In the genomic region with DNA sequence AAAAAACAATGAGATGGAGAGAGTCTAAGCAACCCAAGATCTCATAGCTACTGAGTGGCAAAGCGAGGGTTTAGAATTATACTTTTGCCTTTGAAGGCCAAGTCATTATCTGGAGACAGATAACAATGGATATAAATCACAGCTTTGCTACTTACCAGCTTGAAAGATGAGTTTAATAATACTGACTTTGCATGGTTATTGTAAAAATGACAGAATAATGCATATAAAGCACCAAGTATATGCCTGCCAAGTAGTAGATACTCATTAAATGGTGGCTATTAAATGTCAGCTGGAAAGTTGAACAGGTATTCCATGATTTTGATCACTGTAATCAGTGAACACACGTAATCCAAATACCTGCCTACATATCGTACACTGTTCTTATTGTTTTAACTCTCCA, we compare ENCODE assay signal across 14 cellular contexts.
DNase-seq lines count a peak whose midpoint lies in the region; ATAC-seq and TF ChIP-seq lines count a peak whose summit lies in the region.
"Had no signal": no experiment of that assay in that cellular context is flagged by ENCODE, and none has a peak within 500 bp of the region (broad histone marks: within the 10 kb centered on the region; RNA-seq: fewer than 3 reads in every experiment).

No MANE protein-coding gene starts in this region.

- no peak for TF ChIP-seq POLR2A in testis (IDR thresholded peaks at IDR 0.05)

- H3K4me2 ChIP-seq in SK-N-SH = no peak overlapping the region
- H3K4me2 ChIP-seq: BLaER1, GM23338 had no signal

- H3K9me3 ChIP-seq in SK-N-SH = no peaks in the 10 kb centered on the region
- no peaks in the 10 kb centered on the region for H3K9me3 ChIP-seq in testis
- H3K9me3 ChIP-seq: BLaER1 had no signal

- no peak overlapping the region for H2AFZ ChIP-seq in SK-N-SH (ENCODE audit: low read depth)
- H2AFZ ChIP-seq: GM23338 had no signal

- H3K9ac ChIP-seq in SK-N-SH = no peak overlapping the region
- H3K9ac ChIP-seq: BLaER1 had no signal

- POLR2A ChIA-PET in SK-N-SH (lab: Yijun Ruan, JAX) = interaction anchor here (0.6 kb wide), 1 partner anchor 24 kb away, joined by 3 read pairs; no protein-coding TSS in a partner anchor

- no peak for TF ChIP-seq EP300 in SK-N-SH (IDR thresholded peaks at IDR 0.05; ENCODE audit: borderline replicate concordance in 1 of 2, low read depth in 1 of 2, low read length in 1 of 2)

- no peaks in the 10 kb centered on the region for H3K27me3 ChIP-seq in SK-N-SH (ENCODE audit: insufficient read depth)
- H3K27me3 ChIP-seq in dorsolateral prefrontal cortex = no peaks in the 10 kb centered on the region
- H3K27me3 ChIP-seq in testis = no peaks in the 10 kb centered on the region
- H3K27me3 ChIP-seq: BLaER1 had no signal

- H3K79me2 ChIP-seq in SK-N-SH (ENCODE audit: insufficient read depth) = no peaks in the 10 kb centered on the region

- peaks cover 9% of the 10 kb centered on the region for H3F3A ChIP-seq in SK-N-SH (replicated peaks; ENCODE audit: insufficient read depth)

- ATAC-seq in SK-N-SH treated with all-trans-retinoic acid at 6 μM for 48 hours (no peak), HG03175 (IDR thresholded peaks at IDR 0.05; ENCODE audit: unreplicated experiment) (no peak), HG03196 (IDR thresholded peaks at IDR 0.05; ENCODE audit: unreplicated experiment) (no peak)
- ATAC-seq: GM12878, GM23338 had no signal

- 96% methylated on average over 3 of the region's 3 CpGs for WGBS in SK-N-SH (ENCODE audit: low lambda C conversion rate)
- 58 to 85% methylated on average over 3 of the region's 3 CpGs for WGBS in testis, 2 donors

- DNase-seq in SK-N-SH (no peak), dorsolateral prefrontal cortex (no peak), testis (no peak), GM13977 (ENCODE audit: low spot score) (no peak)
- DNase-seq: AML-193, DMS 273 treated with DMSO at 0.1 percent for 48 hours, H7 had no signal

- CTCF ChIA-PET in SK-N-SH (lab: Yijun Ruan, JAX) = interaction anchor here (1.0 to 2.2 kb wide), 3 partner anchors 12 to 154 kb away, joined by 3 to 4 read pairs (median 3); no protein-coding TSS in a partner anchor

- H3K36me3 ChIP-seq in SK-N-SH (replicated peaks in 1 of 2; ENCODE audit: control insufficient read depth in 1 of 2, insufficient read depth in 2 of 2, low read length in 1 of 2) (no peaks in the 10 kb centered on the region), testis (ENCODE audit: low read depth, missing control alignments) (no peaks in the 10 kb centered on the region)
- H3K36me3 ChIP-seq: BLaER1 had no signal

- TF ChIP-seq RAD21 in SK-N-SH (IDR thresholded peaks at IDR 0.05; ENCODE audit: low read length) = no peak

- H3K4me3 ChIP-seq in SK-N-SH (ENCODE audit: low read depth in 2 of 2, low read length in 1 of 2) (no peak overlapping the region), dorsolateral prefrontal cortex (no peak overlapping the region), testis (no peak overlapping the region)
- H3K4me3 ChIP-seq: BLaER1, GM12878, GM23338 had no signal

- intact Hi-C loops in dorsolateral prefrontal cortex (cut with DNase I) (no loop called here), testis (cut with DNase I; ENCODE audit: low total_unique reads) (no loop called here)

- in situ Hi-C loops in GM13977 (cut with MboI; ENCODE audit: low pct_unique_long_range_greater_than_20kb, low sequenced_read_pairs, unreplicated experiment) = no loop called here

- H3K4me1 ChIP-seq in SK-N-SH (ENCODE audit: control insufficient read depth in 1 of 2, insufficient read depth in 2 of 2, low read depth in 1 of 2, low read length in 1 of 2) = peaks cover 0 to 3% of the 10 kb centered on the region in 2 experiments; a peak in 2 of 4 replicates
- peaks cover 12% of the 10 kb centered on the region for H3K4me1 ChIP-seq in testis
- H3K4me1 ChIP-seq: BLaER1 had no signal

- H3K27ac ChIP-seq in SK-N-SH (ENCODE audit: low read depth in 2 of 2, low read length in 1 of 2) = no peak overlapping the region; a peak in 1 of 4 replicates
- peak overlapping the region in 36 of 59 donors; percentile 4 to 79 (median 48) for H3K27ac ChIP-seq in dorsolateral prefrontal cortex
- H3K27ac ChIP-seq in testis = peak overlapping the region; percentile 21 to 42
- H3K27ac ChIP-seq: BLaER1, HL-60 had no signal

- no peaks in the 10 kb centered on the region for H4K20me1 ChIP-seq in SK-N-SH (ENCODE audit: insufficient read depth)
- H4K20me1 ChIP-seq: BLaER1 had no signal

- H3K9me2 ChIP-seq in SK-N-SH = no peaks in the 10 kb centered on the region

- TF ChIP-seq CTCF in SK-N-SH (IDR thresholded peaks at IDR 0.05) (no peak), dorsolateral prefrontal cortex (IDR thresholded peaks at IDR 0.05 in 54 of 56, conservative IDR thresholded peaks at IDR 0.05 in 2 of 56; ENCODE audit: low read depth in 1 of 56, partially characterized antibody in 56 of 56) (no peak), testis (IDR thresholded peaks at IDR 0.05) (no peak), GM13977 (IDR thresholded peaks at IDR 0.05; ENCODE audit: extremely low read depth, insufficient read depth, missing control alignments) (no peak)

TF ChIP-seq in SK-N-SH treated with all-trans-retinoic acid at 6 μM for 48 hours, 23 proteins besides CTCF, POLR2A, EP300 and RAD21:
- TF ChIP-seq ISL1 (CRISPR knock-in tag; IDR thresholded peaks at IDR 0.05) = peak; percentile 60
- no peak for TF ChIP-seq PPARA (CRISPR knock-in tag; IDR thresholded peaks at IDR 0.05; ENCODE audit: borderline replicate concordance)

TF ChIP-seq in SK-N-SH, 30 proteins besides CTCF, POLR2A, EP300 and RAD21 (continues in another document):
- no peak for TF ChIP-seq TCF12 (IDR thresholded peaks at IDR 0.05)
- TF ChIP-seq, protein P1, sequence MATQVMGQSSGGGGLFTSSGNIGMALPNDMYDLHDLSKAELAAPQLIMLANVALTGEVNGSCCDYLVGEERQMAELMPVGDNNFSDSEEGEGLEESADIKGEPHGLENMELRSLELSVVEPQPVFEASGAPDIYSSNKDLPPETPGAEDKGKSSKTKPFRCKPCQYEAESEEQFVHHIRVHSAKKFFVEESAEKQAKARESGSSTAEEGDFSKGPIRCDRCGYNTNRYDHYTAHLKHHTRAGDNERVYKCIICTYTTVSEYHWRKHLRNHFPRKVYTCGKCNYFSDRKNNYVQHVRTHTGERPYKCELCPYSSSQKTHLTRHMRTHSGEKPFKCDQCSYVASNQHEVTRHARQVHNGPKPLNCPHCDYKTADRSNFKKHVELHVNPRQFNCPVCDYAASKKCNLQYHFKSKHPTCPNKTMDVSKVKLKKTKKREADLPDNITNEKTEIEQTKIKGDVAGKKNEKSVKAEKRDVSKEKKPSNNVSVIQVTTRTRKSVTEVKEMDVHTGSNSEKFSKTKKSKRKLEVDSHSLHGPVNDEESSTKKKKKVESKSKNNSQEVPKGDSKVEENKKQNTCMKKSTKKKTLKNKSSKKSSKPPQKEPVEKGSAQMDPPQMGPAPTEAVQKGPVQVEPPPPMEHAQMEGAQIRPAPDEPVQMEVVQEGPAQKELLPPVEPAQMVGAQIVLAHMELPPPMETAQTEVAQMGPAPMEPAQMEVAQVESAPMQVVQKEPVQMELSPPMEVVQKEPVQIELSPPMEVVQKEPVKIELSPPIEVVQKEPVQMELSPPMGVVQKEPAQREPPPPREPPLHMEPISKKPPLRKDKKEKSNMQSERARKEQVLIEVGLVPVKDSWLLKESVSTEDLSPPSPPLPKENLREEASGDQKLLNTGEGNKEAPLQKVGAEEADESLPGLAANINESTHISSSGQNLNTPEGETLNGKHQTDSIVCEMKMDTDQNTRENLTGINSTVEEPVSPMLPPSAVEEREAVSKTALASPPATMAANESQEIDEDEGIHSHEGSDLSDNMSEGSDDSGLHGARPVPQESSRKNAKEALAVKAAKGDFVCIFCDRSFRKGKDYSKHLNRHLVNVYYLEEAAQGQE (IDR thresholded peaks at IDR 0.05; ENCODE audit: low read depth, low read length) = no peak
- no peak for TF ChIP-seq SMC3 (IDR thresholded peaks at IDR 0.05; ENCODE audit: low read depth, low read length)
- TF ChIP-seq, protein P2, sequence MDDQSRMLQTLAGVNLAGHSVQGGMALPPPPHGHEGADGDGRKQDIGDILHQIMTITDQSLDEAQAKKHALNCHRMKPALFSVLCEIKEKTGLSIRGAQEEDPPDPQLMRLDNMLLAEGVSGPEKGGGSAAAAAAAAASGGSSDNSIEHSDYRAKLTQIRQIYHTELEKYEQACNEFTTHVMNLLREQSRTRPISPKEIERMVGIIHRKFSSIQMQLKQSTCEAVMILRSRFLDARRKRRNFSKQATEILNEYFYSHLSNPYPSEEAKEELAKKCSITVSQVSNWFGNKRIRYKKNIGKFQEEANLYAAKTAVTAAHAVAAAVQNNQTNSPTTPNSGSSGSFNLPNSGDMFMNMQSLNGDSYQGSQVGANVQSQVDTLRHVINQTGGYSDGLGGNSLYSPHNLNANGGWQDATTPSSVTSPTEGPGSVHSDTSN (IDR thresholded peaks at IDR 0.05) = no peak
- no peak for TF ChIP-seq GABPA (IDR thresholded peaks at IDR 0.05; ENCODE audit: low read depth)
- TF ChIP-seq POLR2AphosphoS5 (IDR thresholded peaks at IDR 0.05; ENCODE audit: low read depth, low read length) = no peak
- TF ChIP-seq TEAD4 (IDR thresholded peaks at IDR 0.05; ENCODE audit: borderline replicate concordance, insufficient read depth) = no peak
- TF ChIP-seq, protein P3, sequence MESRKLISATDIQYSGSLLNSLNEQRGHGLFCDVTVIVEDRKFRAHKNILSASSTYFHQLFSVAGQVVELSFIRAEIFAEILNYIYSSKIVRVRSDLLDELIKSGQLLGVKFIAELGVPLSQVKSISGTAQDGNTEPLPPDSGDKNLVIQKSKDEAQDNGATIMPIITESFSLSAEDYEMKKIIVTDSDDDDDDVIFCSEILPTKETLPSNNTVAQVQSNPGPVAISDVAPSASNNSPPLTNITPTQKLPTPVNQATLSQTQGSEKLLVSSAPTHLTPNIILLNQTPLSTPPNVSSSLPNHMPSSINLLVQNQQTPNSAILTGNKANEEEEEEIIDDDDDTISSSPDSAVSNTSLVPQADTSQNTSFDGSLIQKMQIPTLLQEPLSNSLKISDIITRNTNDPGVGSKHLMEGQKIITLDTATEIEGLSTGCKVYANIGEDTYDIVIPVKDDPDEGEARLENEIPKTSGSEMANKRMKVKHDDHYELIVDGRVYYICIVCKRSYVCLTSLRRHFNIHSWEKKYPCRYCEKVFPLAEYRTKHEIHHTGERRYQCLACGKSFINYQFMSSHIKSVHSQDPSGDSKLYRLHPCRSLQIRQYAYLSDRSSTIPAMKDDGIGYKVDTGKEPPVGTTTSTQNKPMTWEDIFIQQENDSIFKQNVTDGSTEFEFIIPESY (IDR thresholded peaks at IDR 0.05; ENCODE audit: borderline replicate concordance, low read depth) = no peak
- TF ChIP-seq, protein P4, sequence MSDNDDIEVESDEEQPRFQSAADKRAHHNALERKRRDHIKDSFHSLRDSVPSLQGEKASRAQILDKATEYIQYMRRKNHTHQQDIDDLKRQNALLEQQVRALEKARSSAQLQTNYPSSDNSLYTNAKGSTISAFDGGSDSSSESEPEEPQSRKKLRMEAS (IDR thresholded peaks at IDR 0.05; ENCODE audit: low read depth) = no peak
- no peak for TF ChIP-seq GATA2 (CRISPR knock-in tag; IDR thresholded peaks at IDR 0.05)
- no peak for TF ChIP-seq RCOR1 (IDR thresholded peaks at IDR 0.05; ENCODE audit: low read length)
- no peak for TF ChIP-seq MXI1 (IDR thresholded peaks at IDR 0.05; ENCODE audit: low read depth, low read length)
- TF ChIP-seq EZH2phosphoT487 (IDR thresholded peaks at IDR 0.05; ENCODE audit: borderline replicate concordance, low read depth) = no peak

Comparison
In these comparisons a context has a peak if more than half of its experiments do, and no peak if none do; other contexts are left out.
1. H3K27ac ChIP-seq: peak in dorsolateral prefrontal cortex (36 of 59) and testis (2 of 2); none in SK-N-SH (0 of 2).